Comparison of ENCODE assay signal across 10 cellular contexts in the genomic region with DNA sequence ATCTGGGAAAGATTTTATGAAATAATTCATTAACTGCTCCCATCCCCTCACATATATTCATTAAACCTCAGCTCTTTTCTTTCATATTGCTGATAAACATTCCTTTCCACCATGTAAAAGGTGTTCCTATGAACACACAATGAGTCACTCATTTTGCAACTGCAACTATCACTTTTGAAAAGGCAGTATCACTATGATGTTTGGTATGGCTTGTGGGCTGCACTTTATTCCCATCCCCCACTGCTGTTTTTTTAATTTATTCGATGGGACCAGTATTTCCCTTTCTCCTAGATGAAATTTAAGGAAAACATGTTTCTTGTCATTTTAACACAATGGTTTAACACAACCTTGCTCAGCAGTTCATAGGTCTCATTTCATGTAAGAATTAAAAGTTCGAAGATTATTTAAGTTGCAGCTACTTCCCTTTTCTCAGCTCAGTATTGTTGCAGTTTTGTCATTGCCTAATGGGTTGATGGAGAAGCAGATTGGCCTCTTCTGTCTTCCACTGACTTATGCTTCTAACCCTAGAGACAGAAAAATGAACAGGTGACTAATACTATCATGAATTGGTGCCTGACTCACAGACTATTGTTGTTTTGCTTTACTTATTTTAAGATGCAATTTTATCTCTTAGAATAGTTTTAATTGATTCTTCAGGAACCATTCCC.
A peak's percentile ranks its signal among the peaks of the same experiment; 100 is the strongest.
DNase-seq lines count a peak whose midpoint lies in the region; ATAC-seq and TF ChIP-seq lines count a peak whose summit lies in the region.
"Had no signal": no experiment of that assay in that cellular context is flagged by ENCODE, and none has a peak within 500 bp of the region (broad histone marks: within the 10 kb centered on the region; RNA-seq: fewer than 3 reads in every experiment).

No MANE protein-coding gene starts in this region.

- intact Hi-C loops in posterior cingulate gyrus (cut with DNase I) = no loop called here
- intact Hi-C loops in colonic mucosa (cut with DNase I) = no loop called here

- no peaks in the 10 kb centered on the region for H3K9me3 ChIP-seq in OCI-LY3 (ENCODE audit: insufficient read depth, low read length)
- no peaks in the 10 kb centered on the region for H3K9me3 ChIP-seq in colonic mucosa

- peak overlapping the region; percentile 54 for H3K4me3 ChIP-seq in OCI-LY3 (ENCODE audit: low read length)
- H3K4me3 ChIP-seq in colonic mucosa = no peak overlapping the region

- no peaks in the 10 kb centered on the region for H3K79me2 ChIP-seq in OCI-LY3 (ENCODE audit: low read length)

- H3K27ac ChIP-seq in OCI-LY3 (ENCODE audit: low read length) (peak overlapping the region; percentile 51), colonic mucosa (no peak overlapping the region)

- H3K4me1 ChIP-seq in OCI-LY3 (ENCODE audit: low read length) = peaks cover 17% of the 10 kb centered on the region
- no peaks in the 10 kb centered on the region for H3K4me1 ChIP-seq in colonic mucosa

- H3K4me2 ChIP-seq in OCI-LY3 (ENCODE audit: low read length) = peak overlapping the region; percentile 57

- H3K27me3 ChIP-seq in OCI-LY3 (ENCODE audit: low read depth, low read length) (no peaks in the 10 kb centered on the region), colonic mucosa (no peaks in the 10 kb centered on the region)

- no peak for TF ChIP-seq CTCF in OCI-LY3 (IDR thresholded peaks at IDR 0.05; ENCODE audit: low read depth, low read length)
- TF ChIP-seq CTCF in colonic mucosa (IDR thresholded peaks at IDR 0.05) = no peak

- H3K36me3 ChIP-seq in OCI-LY3 (replicated peaks; ENCODE audit: low read depth, low read length) (no peaks in the 10 kb centered on the region), colonic mucosa (no peaks in the 10 kb centered on the region)

- DNase-seq in AG08395 (ENCODE audit: low spot score) (peak; percentile 7), NCI-H1436 treated with DMSO at 0.1 percent for 48 hours (lab: John Stamatoyannopoulos, UW) (no peak), posterior cingulate gyrus (no peak), iPS-NIHi11 (ENCODE audit: low spot score) (no peak), colonic mucosa (no peak)
- DNase-seq: activated B cell treated with CpG ODN at 0.5 μM for 24 hours; CD4-positive, CD25-positive, alpha-beta regulatory T cell had no signal

- H4K20me1 ChIP-seq in OCI-LY3 (ENCODE audit: insufficient read depth, low read length) = no peaks in the 10 kb centered on the region

- H3K9ac ChIP-seq in OCI-LY3 (ENCODE audit: low read length) = peak overlapping the region; percentile 18; the same call in 1 of the 2 replicates
- H3K9ac ChIP-seq in colonic mucosa (ENCODE audit: low read depth in 2 of 2, low read length in 2 of 2) = no peak overlapping the region

- H2AFZ ChIP-seq in OCI-LY3 (ENCODE audit: low read depth, low read length) = peak overlapping the region; percentile 61

- ATAC-seq in GM19328 (IDR thresholded peaks at IDR 0.05; ENCODE audit: unreplicated experiment) (peak; percentile 61), HG03039 (IDR thresholded peaks at IDR 0.05; ENCODE audit: unreplicated experiment) (peak; percentile 96)
